Comparison of ENCODE assay signal across 14 cellular contexts in genomic region chr1:204751883-204752687, GRCh38.
DNase-seq lines count a peak whose midpoint lies in the region; ATAC-seq and TF ChIP-seq lines count a peak whose summit lies in the region.
"Had no signal": no experiment of that assay in that cellular context is flagged by ENCODE, and none has a peak within 500 bp of the region (broad histone marks: within the 10 kb centered on the region; RNA-seq: fewer than 3 reads in every experiment).

No MANE protein-coding gene starts in this region.

- no peak overlapping the region for H3K9ac ChIP-seq in PC-3 (ENCODE audit: low read length)
- H3K9ac ChIP-seq: GM23248 had no signal

- H3K79me2 ChIP-seq in PC-3 (ENCODE audit: low read length) = no peaks in the 10 kb centered on the region

- TF ChIP-seq CTCF in PC-3 (conservative IDR thresholded peaks at IDR 0.05; ENCODE audit: low read depth, low read length) = no peak; the same call in 1 of the 2 replicates
- peak; percentile 67 for TF ChIP-seq CTCF in foreskin keratinocyte (conservative IDR thresholded peaks at IDR 0.05)
- TF ChIP-seq CTCF in GM10248 (IDR thresholded peaks at IDR 0.05; ENCODE audit: control extremely low read depth, extremely low read depth, low read depth, missing control alignments) = no peak

- no peak overlapping the region for H3K4me3 ChIP-seq in PC-3 (ENCODE audit: low read length)
- H3K4me3 ChIP-seq: body of pancreas, GM23248 had no signal

- ATAC-seq in PC-3 = peak; percentile 53
- ATAC-seq in foreskin keratinocyte = peak; percentile 92
- ATAC-seq in GM19455 (IDR thresholded peaks at IDR 0.05; ENCODE audit: unreplicated experiment) = no peak
- no peak for ATAC-seq in GM19351 (IDR thresholded peaks at IDR 0.05; ENCODE audit: unreplicated experiment)
- ATAC-seq: body of pancreas, left ventricle myocardium superior had no signal

- intact Hi-C loops in PC-3 (cut with micrococcal nuclease) = no loop called here

- no peak overlapping the region for H2AFZ ChIP-seq in PC-3 (ENCODE audit: low read length)
- H2AFZ ChIP-seq: GM23248 had no signal

- H3K27ac ChIP-seq in PC-3 (ENCODE audit: low read length) (no peak overlapping the region), foreskin keratinocyte (no peak overlapping the region)
- H3K27ac ChIP-seq: body of pancreas, GM23248 had no signal

- H3K4me1 ChIP-seq in PC-3 (ENCODE audit: insufficient read depth, low read length) = no peaks in the 10 kb centered on the region
- H3K4me1 ChIP-seq in foreskin keratinocyte = no peaks in the 10 kb centered on the region
- H3K4me1 ChIP-seq: body of pancreas had no signal

- POLR2A ChIA-PET in PC-3 (lab: Charles Lee; ENCODE audit: unreplicated experiment) (no interaction called here), GM10248 (lab: Yijun Ruan, JAX) (no interaction called here)

- DNase-seq in NCI-H2227 (lab: John Stamatoyannopoulos, UW; ENCODE audit: unreplicated experiment) = peak; percentile 27
- no peak for DNase-seq in NCI-H2227 treated with DMSO at 0.1 percent for 48 hours (lab: John Stamatoyannopoulos, UW)
- DNase-seq in PC-3 = no peak
- peak; percentile 22 to 27 for DNase-seq in foreskin keratinocyte
- DNase-seq in putamen (ENCODE audit: low spot score) = peak; percentile 28
- no peak for DNase-seq in GM10248 (ENCODE audit: extremely low spot score)
- DNase-seq: activated CD4-positive, alpha-beta T cell treated with anti-CD3 and anti-CD28 coated beads for 4 hours; effector memory CD4-positive, alpha-beta T cell; GM23248; left ventricle myocardium superior; NCI-H1092 had no signal

- no peaks in the 10 kb centered on the region for H4K20me1 ChIP-seq in PC-3 (ENCODE audit: low read length)

- H3K4me2 ChIP-seq in PC-3 (ENCODE audit: low read length) = no peak overlapping the region

- BruUV-seq in PC-3 (replicated peaks; lab: Mats Ljungman, UMichigan) = no TSS peak

- no peaks in the 10 kb centered on the region for H3K9me2 ChIP-seq in PC-3 (replicated peaks; ENCODE audit: low read length)

- CTCF ChIA-PET in PC-3 (lab: Charles Lee) (no interaction called here), GM10248 (lab: Yijun Ruan, JAX) (interaction anchor here (1.8 to 10.5 kb wide), 3 partner anchors 8 to 40 kb away, joined by 7 to 148 read pairs (median 9); no protein-coding TSS in a partner anchor)

- H3K36me3 ChIP-seq in PC-3 (ENCODE audit: low read depth, low read length) = no peaks in the 10 kb centered on the region

- no peaks in the 10 kb centered on the region for H3K27me3 ChIP-seq in PC-3 (ENCODE audit: low read length)
- H3K27me3 ChIP-seq in foreskin keratinocyte = peaks cover 22% of the 10 kb centered on the region
- H3K27me3 ChIP-seq: body of pancreas had no signal

- no peaks in the 10 kb centered on the region for H3K9me3 ChIP-seq in PC-3 (ENCODE audit: low read length)
- H3K9me3 ChIP-seq: body of pancreas had no signal

- H3F3A ChIP-seq in PC-3 (ENCODE audit: low read length, unreplicated experiment) = no peaks in the 10 kb centered on the region

Comparison
In these comparisons a context has a peak if more than half of its experiments do, and no peak if none do; other contexts are left out.
1. DNase-seq: peak in NCI-H2227 (single experiment), foreskin keratinocyte (2 of 2) and putamen (single experiment); none in NCI-H2227 treated with DMSO at 0.1 percent for 48 hours (single experiment), PC-3 (single experiment) and GM10248 (single experiment).
2. ATAC-seq: peak in PC-3 (single experiment) and foreskin keratinocyte (single experiment); none in GM19455 (single experiment) and GM19351 (single experiment).